In genomic region chr1:15691434-15692032, GRCh38 we compare ENCODE assay signal across 14 cellular contexts. TPM values are rescaled to one million over a fixed set of nuclear protein-coding genes. Genes with fewer than 3 reads are reported as not detected.
DNase-seq lines count a peak whose midpoint lies in the region; ATAC-seq and TF ChIP-seq lines count a peak whose summit lies in the region.
"Had no signal": no experiment of that assay in that cellular context is flagged by ENCODE, and none has a peak within 500 bp of the region (broad histone marks: within the 10 kb centered on the region; RNA-seq: fewer than 3 reads in every experiment).

No MANE protein-coding gene starts in this region.

- ATAC-seq in central memory CD8-positive, alpha-beta T cell (replicated peaks; ENCODE audit: extremely low read depth, poor library complexity, severe bottlenecking), result no peak
- peak; percentile 68 to 83 for ATAC-seq in right cardiac atrium
- no peak for ATAC-seq in GM18517 (IDR thresholded peaks at IDR 0.05; ENCODE audit: unreplicated experiment)

- H3K36me3 Mint-ChIP-seq in central memory CD8-positive, alpha-beta T cell (ENCODE audit: insufficient read depth), result peaks cover 7% of the 10 kb centered on the region

- H3K27me3 ChIP-seq in right cardiac atrium (ENCODE audit: control insufficient read depth, insufficient read depth) (no peaks in the 10 kb centered on the region), sigmoid colon (no peaks in the 10 kb centered on the region), brain microvascular endothelial cell (replicated peaks) (no peaks in the 10 kb centered on the region)
- H3K27me3 ChIP-seq: BE2C had no signal

- H3K36me3 ChIP-seq in sigmoid colon (peaks cover 0 to 4% (median 1%) of the 10 kb centered on the region in 4 donors), brain microvascular endothelial cell (replicated peaks) (peaks cover under 1% of the 10 kb centered on the region)
- H3K36me3 ChIP-seq: BE2C had no signal

- H3K9me3 Mint-ChIP-seq in central memory CD8-positive, alpha-beta T cell, result no peaks in the 10 kb centered on the region

- no peak for TF ChIP-seq EP300 in sigmoid colon (IDR thresholded peaks at IDR 0.05)

- no peak overlapping the region for H3K4me3 Mint-ChIP-seq in central memory CD8-positive, alpha-beta T cell

- H3K27ac ChIP-seq in right cardiac atrium (ENCODE audit: low read length), result peak overlapping the region; percentile 86
- peak overlapping the region; percentile 4 to 62 (median 30) for H3K27ac ChIP-seq in sigmoid colon
- H3K27ac ChIP-seq in brain microvascular endothelial cell, result no peak overlapping the region

- 39% methylated on average over 11 of the region's 11 CpGs for WGBS in right cardiac atrium
- WGBS in sigmoid colon, 2 donors, result 76 to 86% methylated on average over 11 of the region's 11 CpGs

- TF ChIP-seq POLR2A in sigmoid colon (IDR thresholded peaks at IDR 0.05), result no peak

- H3K27ac Mint-ChIP-seq in central memory CD8-positive, alpha-beta T cell (ENCODE audit: low read depth), result peak overlapping the region; percentile 17

- no peaks in the 10 kb centered on the region for H3K9me3 ChIP-seq in right cardiac atrium (ENCODE audit: control insufficient read depth, low read length)
- H3K9me3 ChIP-seq in sigmoid colon, result no peaks in the 10 kb centered on the region
- H3K9me3 ChIP-seq: BE2C had no signal

- H3K27me3 Mint-ChIP-seq in central memory CD8-positive, alpha-beta T cell, result no peaks in the 10 kb centered on the region

- DNase-seq in EH (ENCODE audit: low read depth), result peak; percentile 19
- DNase-seq in central memory CD8-positive, alpha-beta T cell (ENCODE audit: low spot score in 2 of 2), result no peak
- DNase-seq in right cardiac atrium, result peak; percentile 40 to 79 (median 70)
- no peak for DNase-seq in sigmoid colon
- no peak for DNase-seq in NOMO-1 treated with dmso at 0.1 percent for 144 hours (lab: John Stamatoyannopoulos, UW; ENCODE audit: unreplicated experiment)
- no peak for DNase-seq in NCI-H1694 treated with DMSO at 0.1 percent for 48 hours (lab: John Stamatoyannopoulos, UW)
- DNase-seq in brain microvascular endothelial cell, result no peak
- DNase-seq: BE2C, HCEC 1CT, NCI-H1092 treated with DMSO at 0.1 percent for 48 hours, NCI-H510A treated with DMSO at 0.1 percent for 48 hours, SIG-M5 had no signal

- H3K4me1 ChIP-seq in right cardiac atrium (ENCODE audit: control insufficient read depth, insufficient read depth, low read length), result peaks cover 20% of the 10 kb centered on the region
- peaks cover 0 to 21% (median 17%) of the 10 kb centered on the region in 4 donors for H3K4me1 ChIP-seq in sigmoid colon
- H3K4me1 ChIP-seq: BE2C had no signal

- TF ChIP-seq CTCF in sigmoid colon (IDR thresholded peaks at IDR 0.05) (no peak), brain microvascular endothelial cell (IDR thresholded peaks at IDR 0.05; ENCODE audit: low read depth, low read length, missing control alignments) (no peak)

- H3K4me1 Mint-ChIP-seq in central memory CD8-positive, alpha-beta T cell, result peaks cover 42% of the 10 kb centered on the region

- no peak overlapping the region for H3K4me3 ChIP-seq in right cardiac atrium (ENCODE audit: low read length)
- H3K4me3 ChIP-seq in sigmoid colon, result no peak overlapping the region
- no peak overlapping the region for H3K4me3 ChIP-seq in brain microvascular endothelial cell (ENCODE audit: low read depth, low read length)

- intact Hi-C loops in right cardiac atrium (cut with DNase I) (no loop called here), sigmoid colon (cut with DNase I) (no loop called here)

- in situ Hi-C loops in brain microvascular endothelial cell (cut with HindIII; ENCODE audit: low pct_ligation_motif_present, low sequenced_read_pairs), result no loop called here

RNA-seq across cellular contexts. Expression of gene PLEKHM2, which starts 7.4 kb away (rescaled TPM):
- total RNA-seq in right cardiac atrium, result 10 to 100 TPM; 72.1 to 85.1 (median 76.1) TPM
- 71.8 TPM for polyA plus RNA-seq in right cardiac atrium
- total RNA-seq in sigmoid colon, result 10 to 100 TPM; 28.6 to 49.6 (median 33.9) TPM
- polyA plus RNA-seq in sigmoid colon, result 10 to 100 TPM; 19.8 to 34.4 (median 20.8) TPM

RNA-seq across cellular contexts. Expression of gene SLC25A34, which starts 44.5 kb away (rescaled TPM):
- total RNA-seq in right cardiac atrium, result 1 to 10 TPM; 3.0 to 4.4 (median 3.3) TPM
- 8.1 TPM for polyA plus RNA-seq in right cardiac atrium
- total RNA-seq in sigmoid colon, result 1 to 10 TPM in 3 of 4 donors, under 1 TPM in 1; 0.36 to 1.8 (median 1.6) TPM
- 10 to 100 TPM in 2 of 3 donors, 1 to 10 TPM in 1; 3.0 to 16.0 (median 12.1) TPM for polyA plus RNA-seq in sigmoid colon

RNA-seq across cellular contexts. Expression of gene TMEM82, which starts 50.8 kb away (rescaled TPM):
- total RNA-seq in right cardiac atrium, result not detected
- not detected for polyA plus RNA-seq in right cardiac atrium
- under 1 TPM in 1 of 4 donors, not detected in 3; 0.55 TPM for total RNA-seq in sigmoid colon
- polyA plus RNA-seq in sigmoid colon, result 10 to 100 TPM in 2 of 3 donors, 1 to 10 TPM in 1; 4.8 to 19.3 (median 17.3) TPM
- total RNA-seq: omental fat pad had no signal

Comparison
In these comparisons a context has a peak if more than half of its experiments do, and no peak if none do; other contexts are left out.
1. DNase-seq: peak in EH (single experiment) and right cardiac atrium (3 of 3); none in central memory CD8-positive, alpha-beta T cell (0 of 2), sigmoid colon (single experiment), NOMO-1 treated with dmso at 0.1 percent for 144 hours (single experiment), NCI-H1694 treated with DMSO at 0.1 percent for 48 hours (single experiment) and brain microvascular endothelial cell (single experiment).
2. ATAC-seq: peak in right cardiac atrium (2 of 2); none in central memory CD8-positive, alpha-beta T cell (single experiment) and GM18517 (single experiment).